In the genomic region with DNA sequence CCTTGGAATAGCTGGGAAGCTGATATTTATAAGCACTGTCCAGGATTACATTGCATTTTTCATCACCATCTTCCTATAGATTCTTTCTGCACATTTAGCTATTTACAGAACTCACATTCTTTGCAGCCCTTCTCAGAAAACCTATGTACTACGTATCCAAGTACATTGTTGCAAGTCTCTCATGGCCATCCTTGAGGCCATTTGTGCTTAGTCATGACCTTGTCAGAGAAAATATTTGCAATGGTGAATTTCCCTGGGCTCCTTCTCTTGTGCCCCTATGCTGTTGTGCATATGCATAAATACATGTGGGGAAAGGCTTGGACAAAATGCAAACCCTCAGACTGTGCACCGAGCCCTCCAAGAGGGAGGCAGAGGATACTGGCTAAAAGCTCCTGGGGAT, we compare ENCODE assay signal across 9 cellular contexts. TPM values are rescaled to one million over a fixed set of nuclear protein-coding genes. Genes with fewer than 3 reads are reported as not detected.
"Had no signal": no experiment of that assay in that cellular context is flagged by ENCODE, and none has a peak within 500 bp of the region (broad histone marks: within the 10 kb centered on the region; RNA-seq: fewer than 3 reads in every experiment).

No MANE protein-coding gene starts in this region.

- H3K9ac ChIP-seq: GM23248 had no signal

- H3K36me3 Mint-ChIP-seq: IgD-negative memory B cell had no signal

- H3K27ac ChIP-seq: GM23248 had no signal

- H3K4me3 ChIP-seq: GM23248 had no signal

- H3K4me3 Mint-ChIP-seq: H9, IgD-negative memory B cell had no signal

- H2AFZ ChIP-seq: GM23248 had no signal

- DNase-seq: GM23248, H9, HCEC 1CT, KG1 had no signal

- H3K27ac Mint-ChIP-seq: H9, IgD-negative memory B cell had no signal

- FAIRE-seq: H1, H54, HTR-8/SVneo had no signal

RNA-seq across cellular contexts. Expression of a gene that starts 19.5 kb away (rescaled TPM):
- total RNA-seq: GM23248, H1, H9, HT-29 had no signal
- polyA plus RNA-seq: GM23248, H1, IgD-negative memory B cell had no signal

RNA-seq across cellular contexts. Expression of a gene that starts 27.9 kb away (rescaled TPM):
- total RNA-seq: GM23248, H1, H9, HT-29 had no signal
- polyA plus RNA-seq: GM23248, H1, IgD-negative memory B cell had no signal

RNA-seq across cellular contexts. Expression of a gene that starts 34.3 kb away (rescaled TPM):
- total RNA-seq: GM23248, H1, H9 had no signal
- polyA plus RNA-seq: GM23248, H1, IgD-negative memory B cell had no signal

RNA-seq across cellular contexts. Expression of a gene that starts 43.0 kb away (rescaled TPM):
- total RNA-seq: GM23248, H1, H9, HT-29 had no signal
- polyA plus RNA-seq: GM23248, H1, IgD-negative memory B cell had no signal

RNA-seq across cellular contexts. Expression of a gene that starts 46.9 kb away (rescaled TPM):
- total RNA-seq: GM23248, H1, H9, HT-29 had no signal
- polyA plus RNA-seq: GM23248, IgD-negative memory B cell had no signal
